ENCODE assay signal across 10 cellular contexts in genomic region chr2:77521931-77522470, GRCh38. TPM values are rescaled to one million over a fixed set of nuclear protein-coding genes. Genes with fewer than 3 reads are reported as not detected.
DNase-seq lines count a peak whose midpoint lies in the region; ATAC-seq and TF ChIP-seq lines count a peak whose summit lies in the region.
"Had no signal": no experiment of that assay in that cellular context is flagged by ENCODE, and none has a peak within 500 bp of the region (broad histone marks: within the 10 kb centered on the region; RNA-seq: fewer than 3 reads in every experiment).

TSS of gene LRRTM4 (minus strand) at chr2:77522376.

- in situ Hi-C loops in GM13977 (cut with MboI; ENCODE audit: low pct_unique_long_range_greater_than_20kb, low sequenced_read_pairs, unreplicated experiment): no loop called here

- H3F3A ChIP-seq in neural progenitor cell (ENCODE audit: low read depth): peaks cover 41% of the 10 kb centered on the region

- H3K9me3 ChIP-seq in neural progenitor cell (ENCODE audit: low read depth): no peaks in the 10 kb centered on the region
- no peaks in the 10 kb centered on the region for H3K9me3 ChIP-seq in body of pancreas
- H3K9me3 ChIP-seq: transverse colon had no signal

- H3K4me2 ChIP-seq in neural progenitor cell: peak within 1 kb of the TSS; percentile 77

- peak within 1 kb of the TSS; percentile 93 for H3K4me3 Mint-ChIP-seq in neural progenitor cell
- H3K4me3 Mint-ChIP-seq: activated CD8-positive, alpha-beta memory T cell treated with anti-CD3 and anti-CD28 coated beads, Interleukin-2, amount 10 ng/mL, durations not matched to agents 7 days and 5 days had no signal

- peak; percentile 16 for DNase-seq in HK-2 (ENCODE audit: unreplicated experiment)
- peak; percentile 9 for DNase-seq in NCI-H748 treated with DMSO at 0.1 percent for 48 hours (lab: John Stamatoyannopoulos, UW)
- DNase-seq in erythroblast (lab: John Stamatoyannopoulos, UW): peak; percentile 25 to 41
- DNase-seq in neural progenitor cell (ENCODE audit: low spot score): peak; percentile 72
- DNase-seq in body of pancreas: no peak
- no peak for DNase-seq in foreskin fibroblast
- no peak for DNase-seq in GM13977 (ENCODE audit: low spot score)
- DNase-seq: activated CD8-positive, alpha-beta memory T cell treated with anti-CD3 and anti-CD28 coated beads, Interleukin-2, amount 10 ng/mL, durations not matched to agents 7 days and 5 days; transverse colon had no signal

- TF ChIP-seq CTCF in neural progenitor cell (IDR thresholded peaks at IDR 0.05) (peak; percentile 41), body of pancreas (IDR thresholded peaks at IDR 0.05) (no peak), foreskin fibroblast (IDR thresholded peaks at IDR 0.05; ENCODE audit: low read depth, low read length) (no peak), GM13977 (IDR thresholded peaks at IDR 0.05; ENCODE audit: extremely low read depth, insufficient read depth, missing control alignments) (no peak)

- ATAC-seq in body of pancreas (no peak), HG02852 (IDR thresholded peaks at IDR 0.05; ENCODE audit: unreplicated experiment) (no peak)
- ATAC-seq: activated CD8-positive, alpha-beta memory T cell treated with anti-CD3 and anti-CD28 coated beads, Interleukin-2, amount 10 ng/mL, durations not matched to agents 7 days and 5 days had no signal

- H3K27me3 ChIP-seq in neural progenitor cell: no peaks in the 10 kb centered on the region
- no peaks in the 10 kb centered on the region for H3K27me3 ChIP-seq in body of pancreas

- 12 to 16% methylated on average over 4 of the region's 4 CpGs for WGBS in body of pancreas, 2 donors

- no peaks in the 10 kb centered on the region for H3K79me2 ChIP-seq in neural progenitor cell (ENCODE audit: low read depth)

- peaks cover 38% of the 10 kb centered on the region for H3K4me1 Mint-ChIP-seq in neural progenitor cell
- H3K4me1 Mint-ChIP-seq: activated CD8-positive, alpha-beta memory T cell treated with anti-CD3 and anti-CD28 coated beads, Interleukin-2, amount 10 ng/mL, durations not matched to agents 7 days and 5 days had no signal

- H3K4me1 ChIP-seq in neural progenitor cell (peaks cover 56% of the 10 kb centered on the region), body of pancreas (no peaks in the 10 kb centered on the region)
- H3K4me1 ChIP-seq: transverse colon had no signal

- TF ChIP-seq POLR2A in erythroblast (IDR thresholded peaks at IDR 0.05; ENCODE audit: low read length) (no peak), body of pancreas (IDR thresholded peaks at IDR 0.05) (no peak)

- peaks cover 15% of the 10 kb centered on the region for H4K20me1 ChIP-seq in neural progenitor cell (ENCODE audit: low read depth)

- H3K27me3 Mint-ChIP-seq in neural progenitor cell (ENCODE audit: insufficient read depth, low read depth): peaks cover 4% of the 10 kb centered on the region
- H3K27me3 Mint-ChIP-seq: activated CD8-positive, alpha-beta memory T cell treated with anti-CD3 and anti-CD28 coated beads, Interleukin-2, amount 10 ng/mL, durations not matched to agents 7 days and 5 days had no signal

- H3K27ac ChIP-seq in neural progenitor cell: peak within 1 kb of the TSS; percentile 89
- no peak within 1 kb of the TSS for H3K27ac ChIP-seq in body of pancreas
- H3K27ac ChIP-seq: transverse colon had no signal

- H3K9me3 Mint-ChIP-seq in neural progenitor cell: peaks cover 9% of the 10 kb centered on the region

- H3K9ac ChIP-seq in neural progenitor cell: no peak within 1 kb of the TSS

- H3K27ac Mint-ChIP-seq in neural progenitor cell: peak within 1 kb of the TSS; percentile 97
- H3K27ac Mint-ChIP-seq: activated CD8-positive, alpha-beta memory T cell treated with anti-CD3 and anti-CD28 coated beads, Interleukin-2, amount 10 ng/mL, durations not matched to agents 7 days and 5 days had no signal

- H3K36me3 ChIP-seq in neural progenitor cell: no peaks in the 10 kb centered on the region
- H3K36me3 ChIP-seq in body of pancreas (replicated peaks in 1 of 2; ENCODE audit: insufficient read depth in 1 of 2, low read depth in 2 of 2): no peaks in the 10 kb centered on the region
- H3K36me3 ChIP-seq: transverse colon had no signal

- H3K36me3 Mint-ChIP-seq in neural progenitor cell: peaks cover 14% of the 10 kb centered on the region
- H3K36me3 Mint-ChIP-seq: activated CD8-positive, alpha-beta memory T cell treated with anti-CD3 and anti-CD28 coated beads, Interleukin-2, amount 10 ng/mL, durations not matched to agents 7 days and 5 days had no signal

- H2AFZ ChIP-seq in neural progenitor cell (replicated peaks): no peak within 1 kb of the TSS

- peak within 1 kb of the TSS; percentile 36 for H3K4me3 ChIP-seq in neural progenitor cell
- H3K4me3 ChIP-seq in body of pancreas: no peak within 1 kb of the TSS
- H3K4me3 ChIP-seq in foreskin fibroblast (ENCODE audit: low read depth in 1 of 2, low read length in 2 of 2): no peak within 1 kb of the TSS
- H3K4me3 ChIP-seq: transverse colon had no signal

- intact Hi-C loops in body of pancreas (cut with DNase I): no loop called here

RNA-seq across cellular contexts. Expression of gene LRRTM4, which starts in this region (rescaled TPM):
- total RNA-seq in neural progenitor cell (ENCODE audit: low replicate concordance) (17.3 and 20.4 TPM in 2 replicates), body of pancreas (under 1 TPM in 1 of 2 donors, not detected in 1; 0.33 TPM)
- total RNA-seq: activated CD8-positive, alpha-beta memory T cell treated with anti-CD3 and anti-CD28 coated beads, Interleukin-2, amount 10 ng/mL, durations not matched to agents 7 days and 5 days had no signal

Comparison
In these comparisons a context has a peak if more than half of its experiments do, and no peak if none do; other contexts are left out.
1. RNA of gene LRRTM4 (total RNA-seq): 17.3 to 20.4 TPM in neural progenitor cell; 0.33 TPM in body of pancreas; every median in the first group is over 10 times any median in the second.
2. DNase-seq: peak in HK-2 (single experiment), NCI-H748 treated with DMSO at 0.1 percent for 48 hours (single experiment), erythroblast (2 of 2) and neural progenitor cell (single experiment); none in body of pancreas (0 of 4), foreskin fibroblast (0 of 2) and GM13977 (single experiment).